ENCODE assay signal across 8 cellular contexts in genomic region chr2:44361330-44362206, GRCh38. TPM values are rescaled to one million over a fixed set of nuclear protein-coding genes. Genes with fewer than 3 reads are reported as not detected.
A peak's percentile ranks its signal among the peaks of the same experiment; 100 is the strongest.
DNase-seq lines count a peak whose midpoint lies in the region; ATAC-seq, FAIRE-seq and TF ChIP-seq lines count a peak whose summit lies in the region.

TSS of gene CAMKMT (plus strand) at chr2:44361947.
TSS of gene PREPL (minus strand) at chr2:44361494. CDS start at chr2:44346342, 15,152 bp downstream.

- TF ChIP-seq EP300 in upper lobe of left lung (IDR thresholded peaks at IDR 0.05): peak in 1 of 4 donors; percentile 26

- 0% methylated on average over 21 to 57 of the region's 57 CpGs for WGBS in adrenal gland, 4 donors
- WGBS in heart right ventricle, 2 donors: 0% methylated on average over 57 of the region's 57 CpGs
- WGBS in upper lobe of left lung, 2 donors: 0% methylated on average over 22 to 44 of the region's 57 CpGs

- H3K4me1 ChIP-seq in adrenal gland (replicated peaks in 1 of 2) (peaks cover 0 to 32% of the 10 kb centered on the region in 2 donors), heart right ventricle (peaks cover 0 to 44% (median 33%) of the 10 kb centered on the region in 9 donors), upper lobe of left lung (peaks cover 14 to 36% (median 18%) of the 10 kb centered on the region in 4 donors)

- TF ChIP-seq POLR2A in GM12892 (IDR thresholded peaks at IDR 0.05; ENCODE audit: low read depth, low read length) (peak; percentile 95), adrenal gland (IDR thresholded peaks at IDR 0.05) (peak; percentile 82 to 91), upper lobe of left lung (IDR thresholded peaks at IDR 0.05) (peak; percentile 7 to 79 (median 55))

- peak in 2 of 6 experiments; percentile 20 to 28 for TF ChIP-seq CTCF in adrenal gland (IDR thresholded peaks at IDR 0.05)
- no peak for TF ChIP-seq CTCF in heart right ventricle (IDR thresholded peaks at IDR 0.05)
- peak in 1 of 6 experiments; percentile 18 for TF ChIP-seq CTCF in upper lobe of left lung (IDR thresholded peaks at IDR 0.05)

- H3K36me3 ChIP-seq in adrenal gland (replicated peaks in 1 of 2) (no peaks in the 10 kb centered on the region), heart right ventricle (no peaks in the 10 kb centered on the region), upper lobe of left lung (no peaks in the 10 kb centered on the region)

- H3K4me3 ChIP-seq in adrenal gland (peak within 1 kb of the TSS; percentile 53 to 89 (median 77)), heart right ventricle (peak within 1 kb of the TSS; percentile 42 to 98 (median 88)), upper lobe of left lung (peak within 1 kb of the TSS; percentile 71 to 84 (median 79))

- H3K27me3 ChIP-seq in adrenal gland (no peaks in the 10 kb centered on the region), heart right ventricle (no peaks in the 10 kb centered on the region), upper lobe of left lung (no peaks in the 10 kb centered on the region)

- DNase-seq in GM12892 (ENCODE audit: insufficient read length) (peak; percentile 81), NCI-H146 (lab: John Stamatoyannopoulos, UW) (peak; percentile 97), T-helper 1 cell (peak; percentile 94 to 99 (median 96)), adrenal gland (peak; percentile 99), heart right ventricle (peak; percentile 98 to 99), posterior cingulate gyrus (peak; percentile 94 to 99 (median 98)), upper lobe of left lung (peak; percentile 96 to 99)

- ATAC-seq in HG02852 (IDR thresholded peaks at IDR 0.05; ENCODE audit: unreplicated experiment) (peak; percentile 76), heart right ventricle (peak; percentile 97 to 99 (median 98)), upper lobe of left lung (ENCODE audit: low FRiP score in 2 of 2) (peak; percentile 98 to 99)

- H3K9me3 ChIP-seq in adrenal gland (replicated peaks in 1 of 3) (no peaks in the 10 kb centered on the region), heart right ventricle (no peaks in the 10 kb centered on the region), upper lobe of left lung (no peaks in the 10 kb centered on the region)

- intact Hi-C loops in adrenal gland (cut with DNase I): no loop called here
- intact Hi-C loops in heart right ventricle (cut with DNase I): loop anchor here in 5 of 10 donors (2.0 to 10.0 kb wide), 6 partner anchors 193 to 367 kb away; partner anchors contain the start of genes PPM1B (in 5 of the 5) and LRPPRC (in 2 of the 5)
- intact Hi-C loops in posterior cingulate gyrus (cut with DNase I): loop anchor here (5.0 to 10.0 kb wide), 3 partner anchors 117 to 274 kb away; partner anchors contain the start of gene PPM1B

- H3K27ac ChIP-seq in adrenal gland (peak within 1 kb of the TSS; percentile 93 to 99 (median 96)), heart right ventricle (peak within 1 kb of the TSS; percentile 93 to 99 (median 96)), upper lobe of left lung (peak within 1 kb of the TSS; percentile 89 to 95 (median 93))

- peak; percentile 97 for FAIRE-seq in GM12892 (lab: Jason Lieb, UNC)

RNA-seq across cellular contexts. Expression of gene CAMKMT, which starts in this region (rescaled TPM):
- polyA plus RNA-seq in GM12892 (2012; ENCODE audit: missing spikeins): 9.2 TPM
- total RNA-seq in adrenal gland (10 to 100 TPM in 3 of 8 donors, 1 to 10 TPM in 5; 2.6 to 12.6 (median 8.9) TPM), heart right ventricle (1 to 10 TPM; 4.1 to 6.4 (median 4.9) TPM), upper lobe of left lung (10 to 100 TPM in 4 of 6 donors, 1 to 10 TPM in 2; 7.7 to 17.8 (median 12.2) TPM)
- polyA plus RNA-seq in adrenal gland (10 to 100 TPM in 1 of 3 donors, 1 to 10 TPM in 2; 5.1 to 14.0 (median 6.9) TPM), heart right ventricle (1 to 10 TPM; 4.7 to 4.9 TPM)

RNA-seq across cellular contexts. Expression of gene PREPL, which starts in this region (rescaled TPM):
- polyA plus RNA-seq in GM12892 (2012; ENCODE audit: missing spikeins): 21.6 TPM
- total RNA-seq in adrenal gland (10 to 100 TPM; 40.3 to 79.8 (median 62.6) TPM), heart right ventricle (100 to 1,000 TPM in 5 of 10 donors, 10 to 100 TPM in 5; 69.1 to 132 (median 101) TPM), upper lobe of left lung (10 to 100 TPM; 21.4 to 54.9 (median 34.2) TPM)
- polyA plus RNA-seq in adrenal gland (100 to 1,000 TPM in 1 of 3 donors, 1 to 10 TPM in 2; 8.3 to 122 (median 9.0) TPM), heart right ventricle (10 to 100 TPM in 1 of 2 donors, 1 to 10 TPM in 1; 8.5 to 14.3 TPM)

Comparison
In these comparisons a context has a peak if more than half of its experiments do, and no peak if none do; other contexts are left out.
1. Peak in every context shown above with its lines: DNase-seq, ATAC-seq, H3K4me3 ChIP-seq and H3K27ac ChIP-seq.